In the genomic region with DNA sequence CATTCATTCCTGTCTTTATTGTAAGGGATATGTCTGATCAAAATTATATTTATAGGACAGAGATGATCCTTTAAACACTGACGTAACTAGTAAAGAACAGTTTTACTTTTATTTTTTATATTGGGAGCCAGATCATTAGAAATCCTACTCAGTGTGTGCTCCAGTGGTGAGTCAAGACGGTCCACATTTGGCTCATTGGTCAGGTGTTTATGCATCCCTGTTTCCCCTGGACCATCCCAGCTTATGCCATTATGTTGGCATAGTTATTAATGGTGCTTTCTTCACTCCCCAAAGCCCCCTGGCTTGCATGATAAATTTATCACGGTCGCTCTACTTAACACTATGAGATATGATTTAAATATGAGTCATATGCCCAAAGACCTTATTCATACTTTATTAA, we compare ENCODE assay signal across 21 cellular contexts.
"Had no signal": no experiment of that assay in that cellular context is flagged by ENCODE, and none has a peak within 500 bp of the region (broad histone marks: within the 10 kb centered on the region; RNA-seq: fewer than 3 reads in every experiment).

No MANE protein-coding gene starts in this region.

- ATAC-seq: activated T-cell treated with anti-CD3 and anti-CD28 coated beads, Interleukin-2, amount 50 U/mL, for 72 hours; body of pancreas; effector memory CD8-positive, alpha-beta T cell; natural killer cell; stimulated activated naive CD8-positive, alpha-beta T cell treated with anti-CD3 and anti-CD28 coated beads, Interleukin-15, Interleukin-2, amounts not matched to agents 100 U/mL and 50 U/mL, for 24 hours; T-helper 17 cell had no signal

- H3K27me3 ChIP-seq: body of pancreas, esophagus squamous epithelium, ovary, upper lobe of left lung had no signal

- H3K36me3 ChIP-seq: esophagus squamous epithelium, left ventricle myocardium inferior, ovary, prostate gland, upper lobe of left lung had no signal

- H3K4me3 ChIP-seq: body of pancreas, esophagus squamous epithelium, left ventricle myocardium inferior, ovary, prostate gland, upper lobe of left lung had no signal

- H3K9me3 ChIP-seq: body of pancreas, esophagus squamous epithelium, left ventricle myocardium inferior, ovary, prostate gland, upper lobe of left lung had no signal

- H3K27ac ChIP-seq: body of pancreas, esophagus squamous epithelium, left ventricle myocardium inferior, ovary, prostate gland, upper lobe of left lung had no signal

- H3K4me1 ChIP-seq: esophagus squamous epithelium, prostate gland, upper lobe of left lung had no signal

- DNase-seq: activated CD4-positive, alpha-beta memory T cell treated with anti-CD3 and anti-CD28 coated beads for 36 hours; activated CD4-positive, alpha-beta T cell treated with anti-CD3 and anti-CD28 coated beads for 48 hours; activated CD4-positive, CD25-positive, alpha-beta regulatory T cell; activated effector memory CD4-positive, alpha-beta T cell treated with Interleukin-2 at 50 U/mL for 16 hours; activated naive CD4-positive, alpha-beta T cell treated with anti-CD3 and anti-CD28 coated beads, Interleukin-2, amount 10 ng/mL, durations not matched to agents 7 days and 5 days; activated T-cell treated with anti-CD3 and anti-CD28 coated beads, Interleukin-2, amount 50 U/mL, for 72 hours; amygdala; body of pancreas; caudate nucleus; effector memory CD8-positive, alpha-beta T cell; esophagus squamous epithelium; kidney glomerular epithelial cell; left ventricle myocardium inferior; natural killer cell; ovary; stimulated activated CD4-positive, alpha-beta T cell treated with anti-CD3 and anti-CD28 coated beads, Interleukin-4, amount 100 ng/mL, for 24 hours; stimulated activated naive CD8-positive, alpha-beta T cell treated with anti-CD3 and anti-CD28 coated beads, Interleukin-15, Interleukin-2, amounts not matched to agents 100 U/mL and 50 U/mL, for 24 hours; SW 1271; T-helper 17 cell; upper lobe of left lung had no signal
